In the genomic region with DNA sequence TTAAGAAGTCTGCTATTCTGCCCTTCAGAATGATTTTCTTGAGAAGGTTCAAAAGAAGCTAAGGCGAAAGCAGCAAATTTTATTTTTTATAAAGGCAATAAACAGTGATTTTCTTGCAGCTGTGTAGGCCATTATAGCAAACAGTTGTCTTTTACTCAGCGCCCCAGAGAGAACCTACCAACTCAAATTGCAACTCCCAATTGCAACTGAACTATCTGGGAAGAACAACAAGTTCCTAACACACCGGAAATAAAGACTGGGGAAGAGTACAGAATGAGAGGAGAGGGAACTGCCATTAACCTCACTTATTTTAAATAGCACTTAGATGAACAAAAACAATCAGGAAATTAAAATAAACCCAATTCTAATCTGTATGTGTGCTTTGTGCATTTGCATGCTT, we compare ENCODE assay signal across 24 cellular contexts.
DNase-seq lines count a peak whose midpoint lies in the region; ATAC-seq, FAIRE-seq and TF ChIP-seq lines count a peak whose summit lies in the region.
"Had no signal": no experiment of that assay in that cellular context is flagged by ENCODE, and none has a peak within 500 bp of the region (broad histone marks: within the 10 kb centered on the region; RNA-seq: fewer than 3 reads in every experiment).

No MANE protein-coding gene starts in this region.

- H3K4me3 Mint-ChIP-seq in GM23338: no peak overlapping the region
- H3K4me3 Mint-ChIP-seq in WTC11: no peak overlapping the region
- H3K4me3 Mint-ChIP-seq: CD4-positive, alpha-beta memory T cell; HFFc6 had no signal

- H3K9me3 Mint-ChIP-seq in GM23338 (no peaks in the 10 kb centered on the region), WTC11 (no peaks in the 10 kb centered on the region)
- H3K9me3 Mint-ChIP-seq: HFFc6 had no signal

- no peak for ATAC-seq in GM23338
- ATAC-seq in WTC11: no peak
- ATAC-seq in upper lobe of left lung (ENCODE audit: low FRiP score in 2 of 2): no peak
- ATAC-seq: A549, GM12878 had no signal

- no peaks in the 10 kb centered on the region for H3K9me3 ChIP-seq in upper lobe of left lung
- H3K9me3 ChIP-seq: A549, Caco-2 had no signal

- no peak overlapping the region for H2AK5ac ChIP-seq in mesendoderm (ENCODE audit: low read length)

- no peak overlapping the region for H3K18ac ChIP-seq in mesendoderm (ENCODE audit: low read length)

- H3K9me2 ChIP-seq in GM23338 (ENCODE audit: insufficient read depth): peaks cover 11% of the 10 kb centered on the region

- DNase-seq in GM23338 (ENCODE audit: low spot score): no peak
- DNase-seq in WTC11 (ENCODE audit: low spot score): no peak
- peak; percentile 12 for DNase-seq in myocyte (ENCODE audit: low read depth)
- DNase-seq in mesendoderm: no peak
- DNase-seq in EL: no peak
- no peak for DNase-seq in GM12891 (ENCODE audit: insufficient read length, low spot score)
- no peak for DNase-seq in upper lobe of left lung
- DNase-seq: C1 segment of cervical spinal cord; Caco-2; CD4-positive, alpha-beta memory T cell; GDM1; H7; HFFc6; KG1; MM.1S; NCI-H2081; NCI-H2227 treated with DMSO at 0.1 percent for 48 hours; NCI-H526 treated with DMSO at 0.1 percent for 48 hours; RPMI8226; SHP77 treated with DMSO at 0.1 percent for 48 hours had no signal

- H4K20me1 ChIP-seq in GM23338 (replicated peaks; ENCODE audit: insufficient read depth): no peaks in the 10 kb centered on the region

- H3K27ac Mint-ChIP-seq in GM23338 (peak overlapping the region; percentile 14; the same call in 1 of the 2 replicates), WTC11 (peak overlapping the region; percentile 13; the same call in 1 of the 2 replicates)
- H3K27ac Mint-ChIP-seq: CD4-positive, alpha-beta memory T cell; HFFc6 had no signal

- no peaks in the 10 kb centered on the region for H3K79me1 ChIP-seq in mesendoderm (ENCODE audit: low read length)

- H3K4me2 ChIP-seq in GM23338 (peak overlapping the region; percentile 19; the same call in 1 of the 2 replicates), mesendoderm (ENCODE audit: low read length) (no peak overlapping the region)
- H3K4me2 ChIP-seq: A549 had no signal

- CTCF ChIA-PET in WTC11 (lab: Charles Lee): no interaction called here

- no peaks in the 10 kb centered on the region for H3K36me3 Mint-ChIP-seq in GM23338 (ENCODE audit: low read depth)
- H3K36me3 Mint-ChIP-seq in WTC11: no peaks in the 10 kb centered on the region
- H3K36me3 Mint-ChIP-seq: CD4-positive, alpha-beta memory T cell had no signal

- TF ChIP-seq EP300 in upper lobe of left lung (IDR thresholded peaks at IDR 0.05): no peak

- H3K27ac ChIP-seq in ACC112 (ENCODE audit: low read depth, low read length) (no peak overlapping the region), GM23338 (ENCODE audit: low read depth) (no peak overlapping the region), mesendoderm (ENCODE audit: low read depth, low read length) (no peak overlapping the region), upper lobe of left lung (no peak overlapping the region)
- H3K27ac ChIP-seq: A549 had no signal

- no peaks in the 10 kb centered on the region for H3K79me2 ChIP-seq in ACC112 (ENCODE audit: control insufficient read depth, insufficient read depth, low read length, unreplicated experiment)
- H3K79me2 ChIP-seq in GM23338 (replicated peaks; ENCODE audit: insufficient read depth): no peaks in the 10 kb centered on the region
- H3K79me2 ChIP-seq in mesendoderm (ENCODE audit: control insufficient read depth, insufficient read depth, low read length): no peaks in the 10 kb centered on the region

- H3K27me3 ChIP-seq in ACC112 (ENCODE audit: insufficient read depth, low read length) (no peaks in the 10 kb centered on the region), GM23338 (ENCODE audit: insufficient read depth) (no peaks in the 10 kb centered on the region), mesendoderm (ENCODE audit: insufficient read depth, low read length, poor library complexity) (no peaks in the 10 kb centered on the region), upper lobe of left lung (no peaks in the 10 kb centered on the region)

- H4K5ac ChIP-seq in mesendoderm (ENCODE audit: low read length): no peak overlapping the region

- no peak overlapping the region for H3K4me3 ChIP-seq in ACC112 (ENCODE audit: low read depth, low read length)
- no peak overlapping the region for H3K4me3 ChIP-seq in GM23338
- H3K4me3 ChIP-seq in mesendoderm (ENCODE audit: low read length): no peak overlapping the region
- H3K4me3 ChIP-seq in upper lobe of left lung: no peak overlapping the region
- H3K4me3 ChIP-seq: A549, GM12878 had no signal

- H3K4ac ChIP-seq in mesendoderm (ENCODE audit: low read depth, low read length): no peak overlapping the region

- TF ChIP-seq POLR2A in GM12891 (IDR thresholded peaks at IDR 0.05; ENCODE audit: low read depth, low read length) (no peak), upper lobe of left lung (IDR thresholded peaks at IDR 0.05) (no peak)

- no peak for FAIRE-seq in GM12891 (lab: Jason Lieb, UNC)
- FAIRE-seq: A549, GM12878, HTR-8/SVneo had no signal

- H3F3A ChIP-seq in GM23338 (replicated peaks; ENCODE audit: low read depth): no peaks in the 10 kb centered on the region

- no peak overlapping the region for H2BK15ac ChIP-seq in mesendoderm (replicated peaks; ENCODE audit: low read depth)

- no peak overlapping the region for H2BK120ac ChIP-seq in mesendoderm (ENCODE audit: low read depth, low read length)

- WGBS in mesendoderm (ENCODE audit: extremely low coverage, insufficient coverage, low lambda C conversion rate): no CpG with 5 or more reads among the region's 3 CpGs
- 89 to 93% methylated on average over 3 of the region's 3 CpGs for WGBS in upper lobe of left lung, 2 donors

- H4K8ac ChIP-seq in mesendoderm (ENCODE audit: low read depth, low read length): no peak overlapping the region

- POLR2A ChIA-PET in WTC11 (lab: Charles Lee): interaction anchor here (0.7 kb wide), 2 partner anchors 35 to 538 kb away, joined by 3 to 7 read pairs; no protein-coding TSS in a partner anchor

- H2BK5ac ChIP-seq in mesendoderm (ENCODE audit: low read length): no peak overlapping the region

- H3K36me3 ChIP-seq in ACC112 (ENCODE audit: insufficient read depth, low read length) (no peaks in the 10 kb centered on the region), GM23338 (ENCODE audit: insufficient read depth) (no peaks in the 10 kb centered on the region), mesendoderm (ENCODE audit: control insufficient read depth, insufficient read depth, low read length) (no peaks in the 10 kb centered on the region), upper lobe of left lung (no peaks in the 10 kb centered on the region)

- no peak overlapping the region for H3K56ac ChIP-seq in mesendoderm (ENCODE audit: low read length)

- H3K23ac ChIP-seq in mesendoderm (ENCODE audit: low read length): no peak overlapping the region

- H3K27me3 Mint-ChIP-seq in GM23338 (ENCODE audit: insufficient read depth, low read depth, poor library complexity): peaks cover 2% of the 10 kb centered on the region
- no peaks in the 10 kb centered on the region for H3K27me3 Mint-ChIP-seq in WTC11 (ENCODE audit: low read depth)

- H3K4me1 ChIP-seq in ACC112 (ENCODE audit: control insufficient read depth, insufficient read depth, low read length, unreplicated experiment): peaks cover 13% of the 10 kb centered on the region
- H3K4me1 ChIP-seq in GM23338 (ENCODE audit: insufficient read depth): 0 out of 2 replicates have a peak, but pooled peaks cover 6% of the 10 kb centered on the region
- H3K4me1 ChIP-seq in mesendoderm (ENCODE audit: control insufficient read depth, low read depth, low read length): no peaks in the 10 kb centered on the region
- H3K4me1 ChIP-seq in upper lobe of left lung: peaks cover 4 to 11% (median 10%) of the 10 kb centered on the region in 4 donors
- H3K4me1 ChIP-seq: A549 had no signal

- H3K4me1 Mint-ChIP-seq in GM23338: peaks cover 13% of the 10 kb centered on the region
- peaks cover 13% of the 10 kb centered on the region for H3K4me1 Mint-ChIP-seq in WTC11
- H3K4me1 Mint-ChIP-seq: CD4-positive, alpha-beta memory T cell had no signal

- no peak overlapping the region for H3K9ac ChIP-seq in mesendoderm (ENCODE audit: low read length)

- H2AFZ ChIP-seq in ACC112 (ENCODE audit: low read length, unreplicated experiment) (peak overlapping the region; percentile 18), GM23338 (no peak overlapping the region)

- TF ChIP-seq CTCF in GM23338 (conservative IDR thresholded peaks at IDR 0.05; ENCODE audit: low read depth in 2 of 2): no peak
- TF ChIP-seq CTCF in WTC11 (IDR thresholded peaks at IDR 0.05): no peak
- TF ChIP-seq CTCF in upper lobe of left lung (IDR thresholded peaks at IDR 0.05): no peak

TF ChIP-seq in GM23338, 12 proteins besides CTCF, POLR2A, EP300 and RAD21 (continues in another document):
- TF ChIP-seq NANOG (IDR thresholded peaks at IDR 0.05; ENCODE audit: borderline replicate concordance) (no peak), CREB1 (CRISPR knock-in tag; IDR thresholded peaks at IDR 0.05; ENCODE audit: low read depth) (no peak), EZH2 (IDR thresholded peaks at IDR 0.05; ENCODE audit: low read depth, unreplicated experiment) (no peak), EZH2phosphoT487 (IDR thresholded peaks at IDR 0.05; ENCODE audit: unreplicated experiment) (no peak), ZNF331 (CRISPR knock-in tag; IDR thresholded peaks at IDR 0.05; ENCODE audit: low read depth) (no peak)

TF ChIP-seq in WTC11, 78 proteins besides CTCF, POLR2A, EP300 and RAD21:
- TF ChIP-seq MAX (CRISPR knock-in tag; IDR thresholded peaks at IDR 0.05) (no peak), TEAD4 (CRISPR knock-in tag; IDR thresholded peaks at IDR 0.05) (no peak)

TF ChIP-seq in GM12891, 5 proteins besides CTCF, POLR2A, EP300 and RAD21:
- TF ChIP-seq POLR2AphosphoS5 (IDR thresholded peaks at IDR 0.05; ENCODE audit: low read depth, low read length) (no peak), SPI1 (IDR thresholded peaks at IDR 0.05; ENCODE audit: low read depth, low read length) (no peak), PAX5 (IDR thresholded peaks at IDR 0.05; ENCODE audit: insufficient read depth, low read length, severe bottlenecking) (no peak), POU2F2 (IDR thresholded peaks at IDR 0.05; ENCODE audit: low read depth, low read length) (no peak), TAF1 (IDR thresholded peaks at IDR 0.05; ENCODE audit: low read depth, low read length) (no peak)
